In the genomic region with DNA sequence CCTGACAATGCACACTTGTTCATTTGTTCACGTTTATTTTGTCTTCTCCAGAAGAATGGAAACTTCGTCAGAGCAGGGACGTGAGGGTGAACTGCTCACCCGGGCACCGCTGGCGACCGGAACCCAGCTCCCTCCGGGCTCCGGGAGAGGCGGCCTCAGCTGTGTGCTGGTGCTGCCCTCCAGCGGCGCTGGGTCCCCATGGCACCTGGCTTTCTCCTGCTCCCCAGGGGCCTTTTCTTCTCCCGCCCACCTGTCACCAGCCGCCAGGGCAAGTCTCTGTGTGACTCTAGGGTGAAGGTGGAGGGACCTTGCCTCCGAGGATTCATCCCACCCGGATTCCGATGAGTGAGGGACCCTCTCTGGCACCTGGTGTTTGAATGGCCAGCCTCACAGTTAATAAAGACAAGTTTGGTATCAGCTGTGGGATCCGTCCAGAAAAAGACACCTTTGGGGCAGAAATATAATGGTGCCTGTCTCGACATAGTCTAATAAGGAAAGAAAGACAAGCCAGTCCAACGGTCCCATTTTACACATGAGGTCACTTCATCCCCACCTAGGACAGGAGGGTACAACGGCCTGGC, we compare ENCODE assay signal across 8 cellular contexts. TPM values are rescaled to one million over a fixed set of nuclear protein-coding genes. Genes with fewer than 3 reads are reported as not detected.
DNase-seq lines count a peak whose midpoint lies in the region; ATAC-seq, FAIRE-seq and TF ChIP-seq lines count a peak whose summit lies in the region.

No MANE protein-coding gene starts in this region.

- no peak overlapping the region for H4K5ac ChIP-seq in IMR-90 (ENCODE audit: low read depth, low read length)

- H2BK20ac ChIP-seq in IMR-90 (ENCODE audit: low read depth, low read length), result no peak overlapping the region

- peak overlapping the region; percentile 83 for H2AK9ac ChIP-seq in IMR-90 (replicated peaks; ENCODE audit: low read depth, low read length, poor library complexity)

- no peaks in the 10 kb centered on the region for H3K36me3 Mint-ChIP-seq in activated T-cell treated with anti-CD3 and anti-CD28 coated beads, Interleukin-2, amount 50 U/mL, for 72 hours (ENCODE audit: insufficient read depth in 2 of 2)
- H3K36me3 Mint-ChIP-seq in natural killer cell, result no peaks in the 10 kb centered on the region
- H3K36me3 Mint-ChIP-seq in stimulated activated naive B cell treated with anti-CD40 and anti-IgM and Interleukin-4, amounts not matched to agents 10 μg/mL and 1 μg/mL and 100 μg/mL, for 72 hours, result no peaks in the 10 kb centered on the region

- H3K27me3 ChIP-seq in IMR-90 (ENCODE audit: control insufficient read depth, insufficient read depth, low read length) (peaks cover 18% of the 10 kb centered on the region), PC-9 (ENCODE audit: insufficient read depth, low read depth) (peaks cover 78% of the 10 kb centered on the region)

- H3K56ac ChIP-seq in IMR-90 (ENCODE audit: extremely low read depth, insufficient read depth, low read length), result 0 out of 2 replicates have a peak overlapping the region, but pooled peaks have one; percentile 35

- no peaks in the 10 kb centered on the region for H3K9me2 ChIP-seq in PC-9 (ENCODE audit: insufficient read depth)

- peak overlapping the region; percentile 71 for H3K4me2 ChIP-seq in IMR-90 (ENCODE audit: low read depth, low read length)
- peak overlapping the region; percentile 92 for H3K4me2 ChIP-seq in PC-9

- no peak overlapping the region for H2AK5ac ChIP-seq in IMR-90 (ENCODE audit: low read depth, low read length)

- TF ChIP-seq RAD21 in IMR-90 (IDR thresholded peaks at IDR 0.05; ENCODE audit: low read length), result peak; percentile 86

- DNase-seq in D721Med (ENCODE audit: insufficient read length, low spot score) (peak; percentile 91), IMR-90 (peak; percentile 58), PC-9 (peak; percentile 59 to 83), fibroblast of mammary gland (ENCODE audit: low read depth) (peak; percentile 59), natural killer cell (peak; percentile 71)
- DNase-seq in activated T-cell treated with anti-CD3 and anti-CD28 coated beads, Interleukin-2, amount 50 U/mL, for 72 hours, result peak; percentile 89 to 90
- peak; percentile 80 for DNase-seq in stimulated activated naive B cell treated with anti-CD40 and anti-IgM and Interleukin-4, amounts not matched to agents 10 μg/mL and 1 μg/mL and 100 μg/mL, for 72 hours

- 0% methylated on average over 3 of the region's 21 CpGs; no CpG with 5 or more reads in 1 of the 2 experiments for WGBS in IMR-90 (ENCODE audit: extremely low coverage in 2 of 2, insufficient read length in 1 of 2), 2 experiments

- peak overlapping the region; percentile 94 to 97 for H3K4me3 Mint-ChIP-seq in activated T-cell treated with anti-CD3 and anti-CD28 coated beads, Interleukin-2, amount 50 U/mL, for 72 hours
- peak overlapping the region; percentile 99 for H3K4me3 Mint-ChIP-seq in natural killer cell
- peak overlapping the region; percentile 89 to 91 for H3K4me3 Mint-ChIP-seq in stimulated activated naive B cell treated with anti-CD40 and anti-IgM and Interleukin-4, amounts not matched to agents 10 μg/mL and 1 μg/mL and 100 μg/mL, for 72 hours

- no peak overlapping the region for H3K14ac ChIP-seq in IMR-90 (replicated peaks; ENCODE audit: low read depth, low read length)

- no peaks in the 10 kb centered on the region for H3K27me3 Mint-ChIP-seq in activated T-cell treated with anti-CD3 and anti-CD28 coated beads, Interleukin-2, amount 50 U/mL, for 72 hours (ENCODE audit: low read depth)
- peaks cover 0 to 4% of the 10 kb centered on the region in 2 donors for H3K27me3 Mint-ChIP-seq in natural killer cell (ENCODE audit: low read depth in 2 of 2)
- peaks cover 7 to 9% of the 10 kb centered on the region in 2 donors for H3K27me3 Mint-ChIP-seq in stimulated activated naive B cell treated with anti-CD40 and anti-IgM and Interleukin-4, amounts not matched to agents 10 μg/mL and 1 μg/mL and 100 μg/mL, for 72 hours

- H2BK5ac ChIP-seq in IMR-90 (ENCODE audit: low read depth, low read length, poor library complexity, severe bottlenecking), result no peak overlapping the region

- POLR2A ChIA-PET in IMR-90 (lab: Charles Lee; ENCODE audit: unreplicated experiment) (no interaction called here), PC-9 (lab: Charles Lee; ENCODE audit: unreplicated experiment) (interaction anchor here (0.6 to 0.7 kb wide), 5 partner anchors 9 to 588 kb away, joined by 3 to 9 read pairs (median 4); no protein-coding TSS in a partner anchor)

- peak overlapping the region in 1 of 2 experiments; percentile 71; a peak in 2 of 4 replicates for H4K8ac ChIP-seq in IMR-90 (ENCODE audit: low read depth in 2 of 2, low read length in 2 of 2)

- H2AFZ ChIP-seq in IMR-90 (replicated peaks; ENCODE audit: low read length, poor library complexity) (peak overlapping the region; percentile 96), PC-9 (peak overlapping the region; percentile 85)

- no peaks in the 10 kb centered on the region for H3K79me2 ChIP-seq in PC-9 (ENCODE audit: low read depth)

- H3K4me3 ChIP-seq in IMR-90 (ENCODE audit: insufficient read depth, low read depth, low read length) (peak overlapping the region; percentile 47), PC-9 (peak overlapping the region; percentile 57), fibroblast of mammary gland (ENCODE audit: control insufficient read depth, low read depth, low read length) (peak overlapping the region; percentile 53)

- in situ Hi-C loops in IMR-90 (cut with MboI; ENCODE audit: low sequenced_read_pairs), result loop anchor here (10.0 kb wide), 1 partner anchor 397 kb away; no protein-coding TSS in a partner anchor

- H3K9ac ChIP-seq in IMR-90 (ENCODE audit: low read depth, low read length), result peak overlapping the region; percentile 49

- peak; percentile 79 for TF ChIP-seq CTCF in D721Med (IDR thresholded peaks at IDR 0.05; ENCODE audit: insufficient read depth, missing control alignments)
- peak; percentile 94 for TF ChIP-seq CTCF in IMR-90 (conservative IDR thresholded peaks at IDR 0.05; ENCODE audit: low read depth, low read length)
- peak; percentile 89 for TF ChIP-seq CTCF in PC-9 (conservative IDR thresholded peaks at IDR 0.05)
- peak; percentile 76 for TF ChIP-seq CTCF in fibroblast of mammary gland (conservative IDR thresholded peaks at IDR 0.05; ENCODE audit: control insufficient read depth, insufficient read depth, low read depth, low read length)
- peak; percentile 78 for TF ChIP-seq CTCF in natural killer cell (IDR thresholded peaks at IDR 0.05)

- intact Hi-C loops in IMR-90 (cut with micrococcal nuclease) (loop anchor here (1.0 kb wide), 2 partner anchors 401 to 432 kb away; no protein-coding TSS in a partner anchor), PC-9 (cut with micrococcal nuclease; ENCODE audit: unreplicated experiment) (loop anchor here (1.0 to 2.0 kb wide), 4 partner anchors 33 to 432 kb away; a partner anchor contains a TSS), natural killer cell (cut with micrococcal nuclease) (loop anchor here (5.0 kb wide), 1 partner anchor 430 kb away; no protein-coding TSS in a partner anchor)

- no peak overlapping the region for H3K18ac ChIP-seq in IMR-90 (ENCODE audit: low read depth, low read length)

- no peaks in the 10 kb centered on the region for H3K36me3 ChIP-seq in IMR-90 (ENCODE audit: control insufficient read depth, insufficient read depth, low read length)
- no peaks in the 10 kb centered on the region for H3K36me3 ChIP-seq in PC-9 (ENCODE audit: low read depth)

- TF ChIP-seq POLR2A in IMR-90 (IDR thresholded peaks at IDR 0.05; ENCODE audit: low read depth, low read length), result no peak

- no peak overlapping the region for H2BK120ac ChIP-seq in IMR-90 (ENCODE audit: low read depth, low read length)

- H3K27ac Mint-ChIP-seq in activated T-cell treated with anti-CD3 and anti-CD28 coated beads, Interleukin-2, amount 50 U/mL, for 72 hours, result peak overlapping the region; percentile 9
- peak overlapping the region; percentile 83 to 88 for H3K27ac Mint-ChIP-seq in natural killer cell
- H3K27ac Mint-ChIP-seq in stimulated activated naive B cell treated with anti-CD40 and anti-IgM and Interleukin-4, amounts not matched to agents 10 μg/mL and 1 μg/mL and 100 μg/mL, for 72 hours, result peak overlapping the region; percentile 28

- H4K20me1 ChIP-seq in IMR-90 (ENCODE audit: insufficient read depth, low read length), result no peaks in the 10 kb centered on the region
- no peaks in the 10 kb centered on the region for H4K20me1 ChIP-seq in PC-9 (ENCODE audit: insufficient read depth)

- H3K9me3 ChIP-seq in IMR-90 (ENCODE audit: control insufficient read depth, insufficient read depth, low read length), result no peaks in the 10 kb centered on the region
- H3K9me3 ChIP-seq in PC-9 (ENCODE audit: insufficient read depth, low read depth), result no peaks in the 10 kb centered on the region

- no peaks in the 10 kb centered on the region for H3K9me1 ChIP-seq in IMR-90 (ENCODE audit: insufficient read depth, low read length)

- BruUV-seq in IMR-90 (replicated peaks; lab: Mats Ljungman, UMichigan), result no TSS peak
- BruUV-seq in PC-9 (replicated peaks; lab: Mats Ljungman, UMichigan), result no TSS peak

- no peak overlapping the region for H3K27ac ChIP-seq in IMR-90 (ENCODE audit: insufficient read depth, low read length)
- no peak overlapping the region for H3K27ac ChIP-seq in PC-9

- dilution Hi-C loops in IMR-90 (cut with HindIII; ENCODE audit: low sequenced_read_pairs, unreplicated experiment), result no loop called here

- no peaks in the 10 kb centered on the region for H3K4me1 ChIP-seq in IMR-90 (ENCODE audit: control insufficient read depth, insufficient read depth, low read length)
- no peaks in the 10 kb centered on the region for H3K4me1 ChIP-seq in PC-9 (replicated peaks; ENCODE audit: insufficient read depth)

- no peak overlapping the region for H3K4ac ChIP-seq in IMR-90 (ENCODE audit: low read depth, low read length)

- ATAC-seq in GM21526 (IDR thresholded peaks at IDR 0.05; ENCODE audit: low FRiP score, unreplicated experiment) (peak; percentile 76), IMR-90 (ENCODE audit: low read depth) (peak; percentile 97), natural killer cell (peak; percentile 86 to 89 (median 89))
- peak; percentile 94 to 96 for ATAC-seq in activated T-cell treated with anti-CD3 and anti-CD28 coated beads, Interleukin-2, amount 50 U/mL, for 72 hours (replicated peaks in 1 of 2)
- peak; percentile 89 to 91 for ATAC-seq in stimulated activated naive B cell treated with anti-CD40 and anti-IgM and Interleukin-4, amounts not matched to agents 10 μg/mL and 1 μg/mL and 100 μg/mL, for 72 hours (replicated peaks)

- H3K9me3 Mint-ChIP-seq in activated T-cell treated with anti-CD3 and anti-CD28 coated beads, Interleukin-2, amount 50 U/mL, for 72 hours, result no peaks in the 10 kb centered on the region
- H3K9me3 Mint-ChIP-seq in natural killer cell, result no peaks in the 10 kb centered on the region
- no peaks in the 10 kb centered on the region for H3K9me3 Mint-ChIP-seq in stimulated activated naive B cell treated with anti-CD40 and anti-IgM and Interleukin-4, amounts not matched to agents 10 μg/mL and 1 μg/mL and 100 μg/mL, for 72 hours

- FAIRE-seq in D721Med (lab: Jason Lieb, UNC), result no peak

- H4K91ac ChIP-seq in IMR-90 (ENCODE audit: insufficient read depth, low read depth, low read length), result 0 out of 2 replicates have a peak overlapping the region, but pooled peaks have one; percentile 3

- peak overlapping the region; percentile 63; the same call in 1 of the 2 replicates for H3K23ac ChIP-seq in IMR-90 (ENCODE audit: low read depth, low read length)

- no peaks in the 10 kb centered on the region for H3K79me1 ChIP-seq in IMR-90 (ENCODE audit: low read depth in 1 of 2, low read length in 2 of 2)

- peaks cover 18% of the 10 kb centered on the region for H3K4me1 Mint-ChIP-seq in activated T-cell treated with anti-CD3 and anti-CD28 coated beads, Interleukin-2, amount 50 U/mL, for 72 hours (ENCODE audit: low read depth)
- H3K4me1 Mint-ChIP-seq in natural killer cell, result peaks cover 15% of the 10 kb centered on the region in 2 donors
- H3K4me1 Mint-ChIP-seq in stimulated activated naive B cell treated with anti-CD40 and anti-IgM and Interleukin-4, amounts not matched to agents 10 μg/mL and 1 μg/mL and 100 μg/mL, for 72 hours, result peaks cover 13 to 16% of the 10 kb centered on the region in 2 donors

- H3F3A ChIP-seq in PC-9 (ENCODE audit: insufficient read depth, low read depth), result no peaks in the 10 kb centered on the region

- CTCF ChIA-PET in IMR-90 (lab: Yijun Ruan, JAX) (interaction anchor here (0.6 to 1.9 kb wide), 26 partner anchors 9 to 1046 kb away, joined by 3 to 17 read pairs (median 4); no protein-coding TSS in a partner anchor), PC-9 (lab: Charles Lee) (interaction anchor here (0.5 to 1.4 kb wide), 13 partner anchors 16 to 661 kb away, joined by 3 to 11 read pairs (median 3); no protein-coding TSS in a partner anchor)

- H2BK15ac ChIP-seq in IMR-90 (ENCODE audit: low read depth, low read length), result no peak overlapping the region

RNA-seq across cellular contexts. Expression of a gene that starts 32.9 kb away (rescaled TPM):
- total RNA-seq in IMR-90 (2012; rRNA removed) (3.1 and 4.3 TPM in 2 replicates), PC-9 (2021) (15.2 and 15.6 TPM in 2 replicates), natural killer cell (10 to 100 TPM in 1 of 3 donors, 1 to 10 TPM in 2; 7.1 to 11.9 (median 9.5) TPM)
- polyA plus RNA-seq in IMR-90 (2012; rRNA removed), result 26.7 and 27.1 TPM in 2 replicates
- 7.0 and 23.7 TPM in 2 replicates for polyA plus RNA-seq in IMR-90 (2012; cell fraction: cytosol; rRNA removed)
- polyA plus RNA-seq in IMR-90 (2012; cell fraction: nucleus; rRNA removed; ENCODE audit: low replicate concordance), result 3.3 and 12.5 TPM in 2 replicates
- 10 to 100 TPM; 12.0 to 15.1 TPM for total RNA-seq in activated T-cell treated with anti-CD3 and anti-CD28 coated beads, Interleukin-2, amount 50 U/mL, for 72 hours

Comparison
In these comparisons a context has a peak if more than half of its experiments do, and no peak if none do; other contexts are left out.
1. H3K27ac Mint-ChIP-seq: peak in every context shown above with its lines; median percentile 86 in natural killer cell; 28 in stimulated activated naive B cell treated with anti-CD40 and anti-IgM and Interleukin-4, amounts not matched to agents 10 μg/mL and 1 μg/mL and 100 μg/mL, for 72 hours; 9 in activated T-cell treated with anti-CD3 and anti-CD28 coated beads, Interleukin-2, amount 50 U/mL, for 72 hours.